In the genomic region with DNA sequence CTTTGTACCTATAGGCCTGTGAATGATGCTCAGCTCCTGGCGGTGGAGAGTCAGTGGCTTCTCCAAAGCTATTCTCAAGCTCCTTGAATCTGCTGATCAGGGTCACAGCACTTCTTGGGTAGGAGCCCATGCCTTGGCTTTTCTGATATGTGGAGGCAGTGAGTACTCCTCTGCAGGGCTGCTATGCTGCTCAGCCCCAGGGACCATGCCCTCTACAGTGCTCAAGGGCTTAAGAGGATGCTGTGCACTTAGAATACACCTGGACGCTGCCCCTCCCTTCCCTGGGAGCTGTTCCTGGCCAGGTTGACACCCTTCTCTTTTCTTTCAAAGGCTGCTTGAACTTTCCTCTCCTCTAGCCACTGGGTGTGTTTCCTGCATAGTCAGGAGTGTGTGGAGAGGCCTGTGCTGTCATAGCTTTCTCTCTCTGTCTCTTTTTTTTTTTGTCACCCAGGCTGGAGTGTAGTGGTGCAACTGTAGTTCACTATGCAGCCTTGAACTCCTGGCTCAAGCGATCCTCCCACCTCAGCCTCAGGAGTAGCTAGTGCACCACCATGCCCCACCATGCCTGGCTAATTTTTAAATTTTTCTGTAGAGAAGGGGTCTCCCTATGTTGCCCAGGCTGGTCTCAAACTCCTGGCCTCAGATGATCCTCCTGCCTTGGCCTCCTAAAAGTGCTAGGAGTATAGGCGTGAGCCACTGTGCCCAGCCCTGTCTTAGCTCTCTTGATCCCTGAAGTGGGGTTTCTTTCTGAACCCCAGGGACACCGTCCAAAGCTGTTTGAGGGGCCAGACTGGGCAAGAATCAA, we compare ENCODE assay signal across 22 cellular contexts.
"Had no signal": no experiment of that assay in that cellular context is flagged by ENCODE, and none has a peak within 500 bp of the region (broad histone marks: within the 10 kb centered on the region; RNA-seq: fewer than 3 reads in every experiment).

No MANE protein-coding gene starts in this region.

- H3K9me3 ChIP-seq: left ventricle myocardium inferior, pancreas, right atrium auricular region, suprapubic skin, thoracic aorta, tibial artery, upper lobe of left lung had no signal

- H3K27ac Mint-ChIP-seq: naive thymus-derived CD8-positive, alpha-beta T cell; stimulated activated naive CD8-positive, alpha-beta T cell treated with anti-CD3 and anti-CD28 coated beads, Interleukin-15, Interleukin-2, amounts not matched to agents 100 ng/mL and 50 ng/mL, for 24 hours had no signal

- H3K4me3 Mint-ChIP-seq: naive thymus-derived CD8-positive, alpha-beta T cell; neural crest cell; stimulated activated naive CD8-positive, alpha-beta T cell treated with anti-CD3 and anti-CD28 coated beads, Interleukin-15, Interleukin-2, amounts not matched to agents 100 ng/mL and 50 ng/mL, for 24 hours had no signal

- ATAC-seq: naive thymus-derived CD8-positive, alpha-beta T cell; pancreas; sciatic nerve had no signal

- H3K4me3 ChIP-seq: left ventricle myocardium inferior, lung, pancreas, right atrium auricular region, skin epidermis, suprapubic skin, thoracic aorta, tibial artery, upper lobe of left lung had no signal

- H3K4me1 ChIP-seq: left ventricle myocardium inferior, pancreas, right atrium auricular region, suprapubic skin, tibial artery, upper lobe of left lung had no signal

- H3K4me1 Mint-ChIP-seq: naive thymus-derived CD8-positive, alpha-beta T cell; neural crest cell had no signal

- H3K36me3 ChIP-seq: left ventricle myocardium inferior, pancreas, right atrium auricular region, suprapubic skin, thoracic aorta, tibial artery, upper lobe of left lung had no signal

- DNase-seq: head of caudate nucleus; islet precursor cell; left ventricle myocardium inferior; midbrain; naive thymus-derived CD8-positive, alpha-beta T cell; nucleus accumbens; pancreas; stimulated activated CD4-positive, alpha-beta T cell treated with anti-CD3 and anti-CD28 coated beads, Interleukin-12 subunit alpha, Interleukin-12 subunit beta, amount 100 ng/mL, for 4 hours; stimulated activated CD4-positive, alpha-beta T cell treated with anti-CD3 and anti-CD28 coated beads, Interleukin-15, amount 100 ng/mL, for 24 hours; stimulated activated CD4-positive, alpha-beta T cell treated with anti-CD3 and anti-CD28 coated beads, Interleukin-2, amount 100 ng/mL, for 24 hours; stimulated activated CD4-positive, alpha-beta T cell treated with anti-CD3 and anti-CD28 coated beads, Interleukin-4, amount 100 ng/mL, for 1 hour; stimulated activated naive CD4-positive, alpha-beta T cell; tibial artery; upper lobe of left lung had no signal

- H3K27me3 ChIP-seq: pancreas, right atrium auricular region, suprapubic skin, tibial artery, upper lobe of left lung had no signal

- H3K27ac ChIP-seq: left ventricle myocardium inferior, pancreas, right atrium auricular region, skin epidermis, suprapubic skin, thoracic aorta, tibial artery, upper lobe of left lung had no signal
